ENCODE assay signal across 24 cellular contexts in genomic region chr7:97512441-97513207, GRCh38.
A peak's percentile ranks its signal among the peaks of the same experiment; 100 is the strongest.
DNase-seq lines count a peak whose midpoint lies in the region; ATAC-seq and TF ChIP-seq lines count a peak whose summit lies in the region.
"Had no signal": no experiment of that assay in that cellular context is flagged by ENCODE, and none has a peak within 500 bp of the region (broad histone marks: within the 10 kb centered on the region; RNA-seq: fewer than 3 reads in every experiment).

No MANE protein-coding gene starts in this region.

- no peaks in the 10 kb centered on the region for H4K20me1 ChIP-seq in MM.1S (ENCODE audit: insufficient read depth, low read length)

- H3K27me3 ChIP-seq in MM.1S (replicated peaks; ENCODE audit: insufficient read depth, low read length): no peaks in the 10 kb centered on the region

- H3K9ac ChIP-seq in MM.1S (ENCODE audit: low read length): no peak overlapping the region
- H3K9ac ChIP-seq: KMS-11 had no signal

- H2AFZ ChIP-seq in MM.1S (ENCODE audit: low read length): no peak overlapping the region

- peak; percentile 59 for ATAC-seq in GM18519 (IDR thresholded peaks at IDR 0.05; ENCODE audit: low FRiP score, unreplicated experiment)
- ATAC-seq in GM21360 (IDR thresholded peaks at IDR 0.05; ENCODE audit: unreplicated experiment): peak; percentile 61
- ATAC-seq in HG03378 (IDR thresholded peaks at IDR 0.05; ENCODE audit: unreplicated experiment): peak; percentile 52
- ATAC-seq: activated CD8-positive, alpha-beta T cell treated with anti-CD3 and anti-CD28 coated beads, Interleukin-2, amount 10 ng/mL, durations not matched to agents 7 days and 5 days; activated T-cell treated with anti-CD3 and anti-CD28 coated beads, Interleukin-2, amount 50 U/mL, for 4 hours; psoas muscle had no signal

- WGBS in mesodermal cell (ENCODE audit: insufficient coverage in 2 of 2), 2 experiments: 83% methylated on average over 1 to 2 of the region's 3 CpGs

- no peak overlapping the region for H3K4me3 ChIP-seq in mesodermal cell (ENCODE audit: extremely low read depth, insufficient read depth, low read length, poor library complexity, severe bottlenecking)
- no peak overlapping the region for H3K4me3 ChIP-seq in MM.1S (ENCODE audit: low read length)
- H3K4me3 ChIP-seq: cardiac muscle cell, psoas muscle had no signal

- H3K9me2 ChIP-seq in MM.1S (replicated peaks; ENCODE audit: insufficient read depth, low read length): no peaks in the 10 kb centered on the region

- no peak for TF ChIP-seq CTCF in MM.1S (IDR thresholded peaks at IDR 0.05; ENCODE audit: low read length)

- no peaks in the 10 kb centered on the region for H3F3A ChIP-seq in MM.1S (ENCODE audit: insufficient read depth, low read length)

- no peaks in the 10 kb centered on the region for H3K79me2 ChIP-seq in MM.1S (ENCODE audit: low read length)

- H3K4me1 ChIP-seq in mesodermal cell (ENCODE audit: control insufficient read depth, insufficient read depth, low read length, poor library complexity, severe bottlenecking) (peaks cover 7% of the 10 kb centered on the region), MM.1S (ENCODE audit: low read length) (no peaks in the 10 kb centered on the region)
- H3K4me1 ChIP-seq: psoas muscle had no signal

- H3K4me2 ChIP-seq in MM.1S (ENCODE audit: low read depth, low read length): no peak overlapping the region
- H3K4me2 ChIP-seq: KMS-11 had no signal

- DNase-seq in NCI-H1694 (lab: John Stamatoyannopoulos, UW): no peak
- DNase-seq in NCI-H69 (lab: John Stamatoyannopoulos, UW): no peak
- DNase-seq in MM.1S: no peak
- DNase-seq in G401 (ENCODE audit: low spot score): no peak
- DNase-seq: activated CD4-positive, CD25-positive, alpha-beta regulatory T cell; activated CD8-positive, alpha-beta T cell treated with anti-CD3 and anti-CD28 coated beads, Interleukin-2, amount 10 ng/mL, durations not matched to agents 7 days and 5 days; activated naive CD4-positive, alpha-beta T cell; activated T-cell treated with anti-CD3 and anti-CD28 coated beads, Interleukin-2, amount 50 U/mL, for 4 hours; amygdala; CD4-positive, CD25-positive, alpha-beta regulatory T cell; GF-D8; mammary epithelial cell; NCI-H1694 treated with DMSO at 0.1 percent for 48 hours; NCI-H2171 treated with DMSO at 0.1 percent for 48 hours; NCI-H526; psoas muscle; small intestine; stimulated activated naive CD4-positive, alpha-beta T cell treated with Interleukin-2 at 50 U/mL for 16 hours had no signal

- in situ Hi-C loops in G401 (cut with HindIII; ENCODE audit: low sequenced_read_pairs): no loop called here

- no peaks in the 10 kb centered on the region for H3K36me3 ChIP-seq in mesodermal cell (ENCODE audit: control insufficient read depth, insufficient read depth, low read length)
- no peaks in the 10 kb centered on the region for H3K36me3 ChIP-seq in MM.1S (replicated peaks; ENCODE audit: insufficient read depth, low read length)
- H3K36me3 ChIP-seq: cardiac muscle cell had no signal

- peak overlapping the region; percentile 36 for H3K27ac ChIP-seq in mesodermal cell (ENCODE audit: low read depth, low read length, severe bottlenecking)
- H3K27ac ChIP-seq in MM.1S (ENCODE audit: low read length): no peak overlapping the region
- H3K27ac ChIP-seq: cardiac muscle cell, KMS-11, psoas muscle had no signal

- H3K9me3 ChIP-seq in mesodermal cell (ENCODE audit: control insufficient read depth, low read length) (no peaks in the 10 kb centered on the region), MM.1S (replicated peaks; ENCODE audit: insufficient read depth, low read length) (no peaks in the 10 kb centered on the region)
- H3K9me3 ChIP-seq: psoas muscle had no signal
